Comparison of ENCODE assay signal across 9 cellular contexts in genomic region chr5:138466900-138467710, GRCh38. TPM values are rescaled to one million over a fixed set of nuclear protein-coding genes. Genes with fewer than 3 reads are reported as not detected.
DNase-seq lines count a peak whose midpoint lies in the region; ATAC-seq, FAIRE-seq and TF ChIP-seq lines count a peak whose summit lies in the region.
"Had no signal": no experiment of that assay in that cellular context is flagged by ENCODE, and none has a peak within 500 bp of the region (broad histone marks: within the 10 kb centered on the region; RNA-seq: fewer than 3 reads in every experiment).

No MANE protein-coding gene starts in this region.

- intact Hi-C loops in mucosa of descending colon (cut with DNase I, micrococcal nuclease), result no loop called here

- no peak overlapping the region for H3K4me2 ChIP-seq in A549

- H3K4me3 ChIP-seq in A549 (no peak overlapping the region), choroid plexus epithelial cell (ENCODE audit: low read depth, low read length) (peak overlapping the region; percentile 83), mucosa of descending colon (no peak overlapping the region)

- ATAC-seq in A549, result no peak
- ATAC-seq in mucosa of descending colon, result no peak
- no peak for ATAC-seq in HG03196 (IDR thresholded peaks at IDR 0.05; ENCODE audit: unreplicated experiment)

- 97% methylated on average over 45 of the region's 45 CpGs for WGBS in A549 (ENCODE audit: missing lambda C conversion rate)

- POLR2A ChIA-PET in A549 (lab: Yijun Ruan, JAX), result no interaction called here

- CTCF ChIA-PET in A549 (lab: Yijun Ruan, JAX), result interaction anchor here (0.6 to 14.7 kb wide), 3 partner anchors 17 to 165 kb away, joined by 3 to 199 read pairs (median 125); no protein-coding TSS in a partner anchor

- H3K4me1 ChIP-seq in A549 (peaks cover 12% of the 10 kb centered on the region), mucosa of descending colon (ENCODE audit: low read depth) (peaks cover 13% of the 10 kb centered on the region)

- H3K9me3 ChIP-seq in A549 (no peaks in the 10 kb centered on the region), mucosa of descending colon (no peaks in the 10 kb centered on the region)

- DNase-seq in A549 (ENCODE audit: low read depth in 1 of 2, low spot score in 1 of 2) (peak in 1 of 2 experiments; percentile 48), LoVo (ENCODE audit: low spot score) (peak; percentile 58), choroid plexus epithelial cell (ENCODE audit: low read depth) (peak; percentile 20), mucosa of descending colon (peak in 2 of 3 donors; percentile 60 to 65), NCI-H345 treated with DMSO at 0.1 percent for 48 hours (lab: John Stamatoyannopoulos, UW; ENCODE audit: unreplicated experiment) (no peak), SIG-M5 (lab: John Stamatoyannopoulos, UW) (no peak), HuH-7 (ENCODE audit: low spot score) (no peak)

- H3K27ac ChIP-seq in A549, result no peak overlapping the region

- no peak for TF ChIP-seq RAD21 in A549 (conservative IDR thresholded peaks at IDR 0.05 in 1 of 2, IDR thresholded peaks at IDR 0.05 in 1 of 2)

- no peak for FAIRE-seq in A549 (lab: Jason Lieb, UNC)
- FAIRE-seq: TTC549 had no signal

- no peaks in the 10 kb centered on the region for H3K36me3 ChIP-seq in mucosa of descending colon (ENCODE audit: low read depth)

- no peak for TF ChIP-seq CTCF in A549 (IDR thresholded peaks at IDR 0.05)
- TF ChIP-seq CTCF in choroid plexus epithelial cell (conservative IDR thresholded peaks at IDR 0.05; ENCODE audit: low read depth, low read length), result no peak
- no peak for TF ChIP-seq CTCF in mucosa of descending colon (IDR thresholded peaks at IDR 0.05)

- TF ChIP-seq EP300 in A549 (IDR thresholded peaks at IDR 0.05), result no peak

- no peak for TF ChIP-seq POLR2A in A549 (IDR thresholded peaks at IDR 0.05; ENCODE audit: low read length)

TF ChIP-seq in A549, 52 proteins besides CTCF, POLR2A, EP300 and RAD21:
- TF ChIP-seq HOXA7 (CRISPR knock-in tag; IDR thresholded peaks at IDR 0.05) (no peak), HOXB5 (CRISPR knock-in tag; IDR thresholded peaks at IDR 0.05) (no peak), FOXS1 (CRISPR knock-in tag; IDR thresholded peaks at IDR 0.05) (no peak), MAZ (IDR thresholded peaks at IDR 0.05; ENCODE audit: borderline replicate concordance, low read depth, low read length) (0 out of 2 replicates have a peak, but pooled peaks have one; percentile 39), NR3C1 (IDR thresholded peaks at IDR 0.05) (no peak), RCOR1 (IDR thresholded peaks at IDR 0.05; ENCODE audit: low read depth, low read length) (no peak), ZNF302 (CRISPR knock-in tag; IDR thresholded peaks at IDR 0.05) (no peak), ELK1 (IDR thresholded peaks at IDR 0.05; ENCODE audit: low read depth, low read length) (no peak), HES2 (IDR thresholded peaks at IDR 0.05) (no peak), REST (IDR thresholded peaks at IDR 0.05) (peak; percentile 18; the same call in 1 of the 2 replicates), HEYL (CRISPR knock-in tag; IDR thresholded peaks at IDR 0.05) (no peak), PHF8 (IDR thresholded peaks at IDR 0.05; ENCODE audit: borderline replicate concordance, low read depth) (no peak), ZC3H11A (IDR thresholded peaks at IDR 0.05) (no peak), NPAS2 (CRISPR knock-in tag; IDR thresholded peaks at IDR 0.05; ENCODE audit: borderline replicate concordance) (no peak), TP53 (CRISPR knock-in tag; IDR thresholded peaks at IDR 0.05) (no peak), GATA3 (IDR thresholded peaks at IDR 0.05; ENCODE audit: borderline replicate concordance) (no peak), RFX5 (IDR thresholded peaks at IDR 0.05) (no peak), MAFK (IDR thresholded peaks at IDR 0.05; ENCODE audit: partially characterized antibody) (no peak)
- TF ChIP-seq, protein P1, sequence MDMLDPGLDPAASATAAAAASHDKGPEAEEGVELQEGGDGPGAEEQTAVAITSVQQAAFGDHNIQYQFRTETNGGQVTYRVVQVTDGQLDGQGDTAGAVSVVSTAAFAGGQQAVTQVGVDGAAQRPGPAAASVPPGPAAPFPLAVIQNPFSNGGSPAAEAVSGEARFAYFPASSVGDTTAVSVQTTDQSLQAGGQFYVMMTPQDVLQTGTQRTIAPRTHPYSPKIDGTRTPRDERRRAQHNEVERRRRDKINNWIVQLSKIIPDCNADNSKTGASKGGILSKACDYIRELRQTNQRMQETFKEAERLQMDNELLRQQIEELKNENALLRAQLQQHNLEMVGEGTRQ (IDR thresholded peaks at IDR 0.05), result peak; percentile 44
TF ChIP-seq in A549: peak in this region for 3.

RNA-seq across cellular contexts. Expression of gene EGR1, which starts 1.8 kb away (rescaled TPM):
- polyA plus RNA-seq in A549 (2011; rRNA removed) (49.3 and 63.5 TPM in 2 replicates), A549 (2017; fragmentation: RNase III; extraction: RNeasy Plus Mini Kit Qiagen cat#74134 plus additional on column Dnase treatment) (0.45 to 0.59 TPM (median 0.49 TPM) in 3 replicates)
- polyA plus RNA-seq in A549 (2012; cell fraction: cytosol; rRNA removed), result 40.6 and 61.3 TPM in 2 replicates
- 93.6 and 109 TPM in 2 replicates for polyA plus RNA-seq in A549 (2012; cell fraction: nucleus; rRNA removed)
- 19.7 and 32.3 TPM in 2 replicates for polyA minus RNA-seq in A549 (2011; rRNA and poly(A)+ RNA removed)
- total RNA-seq in mucosa of descending colon, result 10 to 100 TPM; 16.8 to 90.0 (median 23.5) TPM

RNA-seq across cellular contexts. Expression of gene REEP2, which starts 28.2 kb away (rescaled TPM):
- polyA plus RNA-seq in A549 (2011; rRNA removed) (4.6 and 9.3 TPM in 2 replicates), A549 (2017; fragmentation: RNase III; extraction: RNeasy Plus Mini Kit Qiagen cat#74134 plus additional on column Dnase treatment) (5.0 to 6.1 TPM (median 5.1 TPM) in 3 replicates)
- polyA plus RNA-seq in A549 (2012; cell fraction: cytosol; rRNA removed), result 2.9 and 4.0 TPM in 2 replicates
- 5.3 and 6.5 TPM in 2 replicates for polyA plus RNA-seq in A549 (2012; cell fraction: nucleus; rRNA removed)
- polyA minus RNA-seq in A549 (2011; rRNA and poly(A)+ RNA removed), result 7.4 and 7.6 TPM in 2 replicates
- 10 to 100 TPM in 1 of 3 donors, 1 to 10 TPM in 2; 1.0 to 16.3 (median 2.7) TPM for total RNA-seq in mucosa of descending colon

Comparison
In these comparisons a context has a peak if more than half of its experiments do, and no peak if none do; other contexts are left out.
1. DNase-seq: peak in LoVo (single experiment), choroid plexus epithelial cell (single experiment) and mucosa of descending colon (2 of 3); none in NCI-H345 treated with DMSO at 0.1 percent for 48 hours (single experiment), SIG-M5 (single experiment) and HuH-7 (single experiment).